6 cellular contexts compared by ENCODE assay signal in the genomic region with DNA sequence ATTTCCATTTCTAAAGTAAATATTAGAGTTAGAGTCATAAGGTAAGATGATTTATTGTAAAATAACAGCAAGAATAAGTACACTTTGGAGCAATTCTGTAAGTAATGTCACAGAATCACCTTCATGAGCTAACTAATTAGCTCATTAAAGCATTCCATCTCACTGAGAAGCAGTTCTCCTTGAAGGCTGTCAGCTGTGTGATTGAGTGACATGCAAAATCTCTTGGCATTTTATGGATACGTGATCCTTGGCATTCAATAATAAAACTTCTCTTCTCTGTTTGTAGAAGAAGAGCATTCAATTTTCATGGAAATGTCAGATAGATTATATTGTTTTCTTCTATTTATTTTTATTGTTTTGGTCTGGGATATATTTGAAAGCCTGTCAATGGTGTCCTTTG.
"Had no signal": no experiment of that assay in that cellular context is flagged by ENCODE, and none has a peak within 500 bp of the region (broad histone marks: within the 10 kb centered on the region; RNA-seq: fewer than 3 reads in every experiment).

No MANE protein-coding gene starts in this region.

- H3K27ac ChIP-seq: HL-60, KMS-11 had no signal

- H3K4me3 ChIP-seq: K562 had no signal

- H3K9ac ChIP-seq: KMS-11 had no signal

- H3K4me2 ChIP-seq: KMS-11 had no signal

- DNase-seq: IMR-90, KBM-7, KG1 had no signal
